Comparison of ENCODE assay signal across 1 cellular context in the genomic region with DNA sequence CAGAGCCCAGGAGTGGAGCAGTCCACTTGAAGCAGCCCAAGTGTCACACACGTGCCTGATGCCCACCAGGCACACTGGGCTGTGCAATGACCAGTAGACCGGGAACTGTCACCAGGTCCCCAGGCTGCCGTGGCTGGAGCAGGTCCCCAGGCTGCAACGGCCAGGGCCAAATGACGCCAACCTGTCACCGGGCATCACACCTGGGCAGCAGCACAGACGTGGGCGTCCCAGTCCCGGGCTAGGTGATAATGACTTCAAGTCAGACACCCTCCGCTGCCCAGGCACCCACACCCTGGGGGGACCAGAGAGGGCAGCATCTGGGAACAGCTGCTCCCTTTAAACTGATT.
TF ChIP-seq lines count a peak whose summit lies in the region.

No MANE protein-coding gene starts in this region.

TF ChIP-seq in GM12878, 131 proteins besides CTCF, POLR2A, EP300 and RAD21:
- TF ChIP-seq, protein P1, sequence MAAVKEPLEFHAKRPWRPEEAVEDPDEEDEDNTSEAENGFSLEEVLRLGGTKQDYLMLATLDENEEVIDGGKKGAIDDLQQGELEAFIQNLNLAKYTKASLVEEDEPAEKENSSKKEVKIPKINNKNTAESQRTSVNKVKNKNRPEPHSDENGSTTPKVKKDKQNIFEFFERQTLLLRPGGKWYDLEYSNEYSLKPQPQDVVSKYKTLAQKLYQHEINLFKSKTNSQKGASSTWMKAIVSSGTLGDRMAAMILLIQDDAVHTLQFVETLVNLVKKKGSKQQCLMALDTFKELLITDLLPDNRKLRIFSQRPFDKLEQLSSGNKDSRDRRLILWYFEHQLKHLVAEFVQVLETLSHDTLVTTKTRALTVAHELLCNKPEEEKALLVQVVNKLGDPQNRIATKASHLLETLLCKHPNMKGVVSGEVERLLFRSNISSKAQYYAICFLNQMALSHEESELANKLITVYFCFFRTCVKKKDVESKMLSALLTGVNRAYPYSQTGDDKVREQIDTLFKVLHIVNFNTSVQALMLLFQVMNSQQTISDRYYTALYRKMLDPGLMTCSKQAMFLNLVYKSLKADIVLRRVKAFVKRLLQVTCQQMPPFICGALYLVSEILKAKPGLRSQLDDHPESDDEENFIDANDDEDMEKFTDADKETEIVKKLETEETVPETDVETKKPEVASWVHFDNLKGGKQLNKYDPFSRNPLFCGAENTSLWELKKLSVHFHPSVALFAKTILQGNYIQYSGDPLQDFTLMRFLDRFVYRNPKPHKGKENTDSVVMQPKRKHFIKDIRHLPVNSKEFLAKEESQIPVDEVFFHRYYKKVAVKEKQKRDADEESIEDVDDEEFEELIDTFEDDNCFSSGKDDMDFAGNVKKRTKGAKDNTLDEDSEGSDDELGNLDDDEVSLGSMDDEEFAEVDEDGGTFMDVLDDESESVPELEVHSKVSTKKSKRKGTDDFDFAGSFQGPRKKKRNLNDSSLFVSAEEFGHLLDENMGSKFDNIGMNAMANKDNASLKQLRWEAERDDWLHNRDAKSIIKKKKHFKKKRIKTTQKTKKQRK (IDR thresholded peaks at IDR 0.05; ENCODE audit: low read depth, low read length): no peak
- TF ChIP-seq CREB1 (IDR thresholded peaks at IDR 0.05; ENCODE audit: low read depth) (no peak), MTA2 (IDR thresholded peaks at IDR 0.05; ENCODE audit: low read depth) (no peak), NFIC (IDR thresholded peaks at IDR 0.05; ENCODE audit: low read depth, low read length) (no peak), SREBF1 (IDR thresholded peaks at IDR 0.05; ENCODE audit: low read length) (no peak), POLR2AphosphoS2 (IDR thresholded peaks at IDR 0.05; ENCODE audit: low read depth, low read length) (no peak), GATAD2B (conservative IDR thresholded peaks at IDR 0.05; ENCODE audit: low read depth) (no peak), TAF1 (IDR thresholded peaks at IDR 0.05; ENCODE audit: borderline replicate concordance, low read depth, low read length) (no peak), IRF4 (IDR thresholded peaks at IDR 0.05; ENCODE audit: low read depth, low read length) (no peak), NFYA (IDR thresholded peaks at IDR 0.05; ENCODE audit: borderline replicate concordance, low read depth, low read length) (no peak), RUNX3 (IDR thresholded peaks at IDR 0.05; ENCODE audit: low read length) (no peak), ZNF622 (IDR thresholded peaks at IDR 0.05) (no peak), ZNF207 (IDR thresholded peaks at IDR 0.05; ENCODE audit: borderline replicate concordance) (no peak), PML (IDR thresholded peaks at IDR 0.05; ENCODE audit: low read length) (no peak), HDAC6 (IDR thresholded peaks at IDR 0.05; ENCODE audit: unreplicated experiment) (no peak), ZNF217 (IDR thresholded peaks at IDR 0.05) (no peak), ASH2L (IDR thresholded peaks at IDR 0.05; ENCODE audit: borderline replicate concordance, low read depth) (no peak), SPI1 (IDR thresholded peaks at IDR 0.05; ENCODE audit: borderline replicate concordance, insufficient read depth, low read depth, low read length) (no peak)
- TF ChIP-seq, protein P2, sequence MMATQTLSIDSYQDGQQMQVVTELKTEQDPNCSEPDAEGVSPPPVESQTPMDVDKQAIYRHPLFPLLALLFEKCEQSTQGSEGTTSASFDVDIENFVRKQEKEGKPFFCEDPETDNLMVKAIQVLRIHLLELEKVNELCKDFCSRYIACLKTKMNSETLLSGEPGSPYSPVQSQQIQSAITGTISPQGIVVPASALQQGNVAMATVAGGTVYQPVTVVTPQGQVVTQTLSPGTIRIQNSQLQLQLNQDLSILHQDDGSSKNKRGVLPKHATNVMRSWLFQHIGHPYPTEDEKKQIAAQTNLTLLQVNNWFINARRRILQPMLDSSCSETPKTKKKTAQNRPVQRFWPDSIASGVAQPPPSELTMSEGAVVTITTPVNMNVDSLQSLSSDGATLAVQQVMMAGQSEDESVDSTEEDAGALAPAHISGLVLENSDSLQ (IDR thresholded peaks at IDR 0.05): no peak
- TF ChIP-seq, protein P3, sequence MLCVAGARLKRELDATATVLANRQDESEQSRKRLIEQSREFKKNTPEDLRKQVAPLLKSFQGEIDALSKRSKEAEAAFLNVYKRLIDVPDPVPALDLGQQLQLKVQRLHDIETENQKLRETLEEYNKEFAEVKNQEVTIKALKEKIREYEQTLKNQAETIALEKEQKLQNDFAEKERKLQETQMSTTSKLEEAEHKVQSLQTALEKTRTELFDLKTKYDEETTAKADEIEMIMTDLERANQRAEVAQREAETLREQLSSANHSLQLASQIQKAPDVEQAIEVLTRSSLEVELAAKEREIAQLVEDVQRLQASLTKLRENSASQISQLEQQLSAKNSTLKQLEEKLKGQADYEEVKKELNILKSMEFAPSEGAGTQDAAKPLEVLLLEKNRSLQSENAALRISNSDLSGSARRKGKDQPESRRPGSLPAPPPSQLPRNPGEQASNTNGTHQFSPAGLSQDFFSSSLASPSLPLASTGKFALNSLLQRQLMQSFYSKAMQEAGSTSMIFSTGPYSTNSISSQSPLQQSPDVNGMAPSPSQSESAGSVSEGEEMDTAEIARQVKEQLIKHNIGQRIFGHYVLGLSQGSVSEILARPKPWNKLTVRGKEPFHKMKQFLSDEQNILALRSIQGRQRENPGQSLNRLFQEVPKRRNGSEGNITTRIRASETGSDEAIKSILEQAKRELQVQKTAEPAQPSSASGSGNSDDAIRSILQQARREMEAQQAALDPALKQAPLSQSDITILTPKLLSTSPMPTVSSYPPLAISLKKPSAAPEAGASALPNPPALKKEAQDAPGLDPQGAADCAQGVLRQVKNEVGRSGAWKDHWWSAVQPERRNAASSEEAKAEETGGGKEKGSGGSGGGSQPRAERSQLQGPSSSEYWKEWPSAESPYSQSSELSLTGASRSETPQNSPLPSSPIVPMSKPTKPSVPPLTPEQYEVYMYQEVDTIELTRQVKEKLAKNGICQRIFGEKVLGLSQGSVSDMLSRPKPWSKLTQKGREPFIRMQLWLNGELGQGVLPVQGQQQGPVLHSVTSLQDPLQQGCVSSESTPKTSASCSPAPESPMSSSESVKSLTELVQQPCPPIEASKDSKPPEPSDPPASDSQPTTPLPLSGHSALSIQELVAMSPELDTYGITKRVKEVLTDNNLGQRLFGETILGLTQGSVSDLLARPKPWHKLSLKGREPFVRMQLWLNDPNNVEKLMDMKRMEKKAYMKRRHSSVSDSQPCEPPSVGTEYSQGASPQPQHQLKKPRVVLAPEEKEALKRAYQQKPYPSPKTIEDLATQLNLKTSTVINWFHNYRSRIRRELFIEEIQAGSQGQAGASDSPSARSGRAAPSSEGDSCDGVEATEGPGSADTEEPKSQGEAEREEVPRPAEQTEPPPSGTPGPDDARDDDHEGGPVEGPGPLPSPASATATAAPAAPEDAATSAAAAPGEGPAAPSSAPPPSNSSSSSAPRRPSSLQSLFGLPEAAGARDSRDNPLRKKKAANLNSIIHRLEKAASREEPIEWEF (IDR thresholded peaks at IDR 0.05; ENCODE audit: insufficient replicate concordance, low read depth, low read length): no peak
TF ChIP-seq in GM12878: peak in this region for 0.
